Comparison of ENCODE assay signal across 27 cellular contexts in the genomic region with DNA sequence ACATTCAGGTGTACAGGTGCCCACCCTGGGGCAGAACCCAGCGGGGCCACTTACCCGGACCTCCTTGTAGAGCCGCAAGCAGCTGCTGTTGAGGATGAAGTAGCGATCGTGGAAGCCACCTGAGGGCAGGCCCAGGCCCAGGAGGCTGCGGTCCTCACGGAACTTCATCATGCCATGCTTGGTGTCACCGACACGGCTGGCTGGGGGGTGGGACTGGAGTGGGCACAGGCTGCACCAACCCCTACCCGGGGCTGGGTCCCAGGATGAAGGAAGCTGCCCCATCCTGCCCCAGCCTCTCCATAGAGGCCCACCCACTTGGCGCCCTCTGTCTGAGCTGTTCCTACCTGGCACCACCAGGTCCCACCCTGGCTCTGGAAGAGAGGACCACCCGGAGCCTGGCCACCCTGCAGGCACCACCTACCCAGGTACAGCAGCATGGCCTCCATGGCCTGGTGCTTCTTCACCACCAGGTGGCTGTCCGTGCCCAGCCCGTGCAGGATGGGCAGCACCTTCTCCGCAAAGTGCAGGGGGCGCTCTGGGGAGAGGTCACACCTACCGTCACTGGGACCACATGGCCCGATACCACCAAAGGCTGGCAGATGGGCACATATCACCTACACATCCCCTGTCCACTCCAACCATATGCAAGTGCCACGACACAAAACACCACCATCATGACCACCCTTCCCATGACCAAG. TPM values are rescaled to one million over a fixed set of nuclear protein-coding genes. Genes with fewer than 3 reads are reported as not detected.
A peak's percentile ranks its signal among the peaks of the same experiment; 100 is the strongest.
DNase-seq lines count a peak whose midpoint lies in the region; ATAC-seq, FAIRE-seq and TF ChIP-seq lines count a peak whose summit lies in the region.
"Had no signal": no experiment of that assay in that cellular context is flagged by ENCODE, and none has a peak within 500 bp of the region (broad histone marks: within the 10 kb centered on the region; RNA-seq: fewer than 3 reads in every experiment).

No MANE protein-coding gene starts in this region.

- H2AK5ac ChIP-seq in IMR-90 (ENCODE audit: low read depth, low read length) (no peak overlapping the region), neuronal stem cell (ENCODE audit: low read depth, low read length) (no peak overlapping the region)

- no peaks in the 10 kb centered on the region for H3K9me3 Mint-ChIP-seq in chondrocyte (ENCODE audit: low read depth)
- H3K9me3 Mint-ChIP-seq: activated CD4-positive, alpha-beta T cell treated with anti-CD3 and anti-CD28 coated beads, Interleukin-2, amount 10 ng/mL, durations not matched to agents 7 days and 5 days had no signal

- H2BK120ac ChIP-seq in IMR-90 (ENCODE audit: low read depth, low read length): no peak overlapping the region
- H2BK120ac ChIP-seq in neuronal stem cell (ENCODE audit: low read depth, low read length): no peak overlapping the region

- no peak overlapping the region for H3K9ac ChIP-seq in IMR-90 (ENCODE audit: low read depth, low read length)
- no peak overlapping the region for H3K9ac ChIP-seq in K562 (ENCODE audit: insufficient read depth in 1 of 2, low read depth in 2 of 2, low read length in 2 of 2)
- H3K9ac ChIP-seq in neuronal stem cell (ENCODE audit: low read depth, low read length, poor library complexity): no peak overlapping the region

- H3K27me3 ChIP-seq in IMR-90 (ENCODE audit: control insufficient read depth, insufficient read depth, low read length) (no peaks in the 10 kb centered on the region), K562 (ENCODE audit: control insufficient read depth in 2 of 2, insufficient read depth in 2 of 2, low read length in 2 of 2) (no peaks in the 10 kb centered on the region), neuronal stem cell (ENCODE audit: control insufficient read depth in 3 of 3, insufficient read depth in 3 of 3, low read depth in 1 of 3, low read length in 3 of 3) (no peaks in the 10 kb centered on the region)
- H3K27me3 ChIP-seq: cardiac muscle cell, tibial nerve had no signal

- H2AFZ ChIP-seq in IMR-90 (replicated peaks; ENCODE audit: low read length, poor library complexity): peak overlapping the region; percentile 51
- H2AFZ ChIP-seq in K562 (ENCODE audit: low read depth, low read length): no peak overlapping the region
- no peak overlapping the region for H2AFZ ChIP-seq in neuronal stem cell (ENCODE audit: low read length)

- intact Hi-C loops in IMR-90 (cut with micrococcal nuclease): no loop called here
- intact Hi-C loops in K562 (cut with micrococcal nuclease): no loop called here

- no peak overlapping the region for H4K5ac ChIP-seq in IMR-90 (ENCODE audit: low read depth, low read length)

- H3K36me3 Mint-ChIP-seq in chondrocyte (ENCODE audit: low read depth): peaks cover 37% of the 10 kb centered on the region

- H3K4me3 Mint-ChIP-seq in chondrocyte (ENCODE audit: unreplicated experiment): no peak overlapping the region
- H3K4me3 Mint-ChIP-seq: activated CD4-positive, alpha-beta T cell treated with anti-CD3 and anti-CD28 coated beads, Interleukin-2, amount 10 ng/mL, durations not matched to agents 7 days and 5 days; activated naive CD8-positive, alpha-beta T cell had no signal

- no peak overlapping the region for H3K4me2 ChIP-seq in IMR-90 (ENCODE audit: low read depth, low read length)
- no peak overlapping the region for H3K4me2 ChIP-seq in K562 (ENCODE audit: insufficient read depth, low read length)
- no peak overlapping the region for H3K4me2 ChIP-seq in neuronal stem cell (ENCODE audit: insufficient read depth, low read length, poor library complexity, severe bottlenecking)

- BruUV-seq in IMR-90 (replicated peaks; lab: Mats Ljungman, UMichigan): no TSS peak
- BruUV-seq in K562 (replicated peaks; lab: Mats Ljungman, UMichigan): no TSS peak

- POLR2A ChIA-PET in IMR-90 (lab: Charles Lee; ENCODE audit: unreplicated experiment) (no interaction called here), K562 (lab: Yijun Ruan, JAX) (interaction anchor here (0.7 kb wide), 1 partner anchor 140 kb away, joined by 4 read pairs; no protein-coding TSS in a partner anchor)

- H3K79me1 ChIP-seq in IMR-90 (ENCODE audit: low read depth in 1 of 2, low read length in 2 of 2) (peaks cover 0 to 8% of the 10 kb centered on the region in 2 experiments; a peak in 1 of 4 replicates), neuronal stem cell (ENCODE audit: low read depth, low read length) (no peaks in the 10 kb centered on the region)

- H3K4me3 ChIP-seq in IMR-90 (ENCODE audit: insufficient read depth, low read depth, low read length): no peak overlapping the region
- H3K4me3 ChIP-seq in K562: no peak overlapping the region
- peak overlapping the region in 1 of 2 donors; percentile 24 for H3K4me3 ChIP-seq in neuronal stem cell (ENCODE audit: low read length in 2 of 2)
- H3K4me3 ChIP-seq: cardiac muscle cell, tibial nerve had no signal

- H2AK9ac ChIP-seq in IMR-90 (replicated peaks; ENCODE audit: low read depth, low read length, poor library complexity): peak overlapping the region; percentile 72

- TF ChIP-seq RAD21 in IMR-90 (IDR thresholded peaks at IDR 0.05; ENCODE audit: low read length): no peak
- TF ChIP-seq RAD21 in K562 (CRISPR knock-in tag; conservative IDR thresholded peaks at IDR 0.05 in 1 of 2, IDR thresholded peaks at IDR 0.05 in 1 of 2): no peak

- H3K9me1 ChIP-seq in IMR-90 (ENCODE audit: insufficient read depth, low read length) (no peaks in the 10 kb centered on the region; the same call in 1 of the 2 replicates), K562 (ENCODE audit: control insufficient read depth, insufficient read depth, low read length) (peaks cover 12% of the 10 kb centered on the region)

- H3K18ac ChIP-seq in IMR-90 (ENCODE audit: low read depth, low read length): no peak overlapping the region
- H3K18ac ChIP-seq in neuronal stem cell (ENCODE audit: low read length): no peak overlapping the region

- no peaks in the 10 kb centered on the region for H3K4me1 Mint-ChIP-seq in chondrocyte (ENCODE audit: low read depth)

- H3K4me1 ChIP-seq in IMR-90 (ENCODE audit: control insufficient read depth, insufficient read depth, low read length) (no peaks in the 10 kb centered on the region), K562 (replicated peaks in 1 of 2; ENCODE audit: control insufficient read depth in 2 of 2, insufficient read depth in 2 of 2, low read length in 2 of 2) (peaks cover 8 to 19% of the 10 kb centered on the region in 2 experiments; a peak in 4 of 5 replicates), neuronal stem cell (ENCODE audit: control insufficient read depth in 2 of 2, insufficient read depth in 1 of 2, low read depth in 1 of 2, low read length in 2 of 2) (peaks cover 0 to 8% of the 10 kb centered on the region in 2 donors)

- H3K36me3 ChIP-seq in IMR-90 (ENCODE audit: control insufficient read depth, insufficient read depth, low read length): peaks cover 93% of the 10 kb centered on the region
- H3K36me3 ChIP-seq in K562 (ENCODE audit: control insufficient read depth, insufficient read depth, low read length): peaks cover 94% of the 10 kb centered on the region; the same call in 2 of the 3 replicates
- peaks cover 21 to 63% of the 10 kb centered on the region in 2 donors for H3K36me3 ChIP-seq in neuronal stem cell (replicated peaks in 1 of 2; ENCODE audit: control insufficient read depth in 2 of 2, insufficient read depth in 2 of 2, low read length in 2 of 2)

- H4K20me1 ChIP-seq in IMR-90 (ENCODE audit: insufficient read depth, low read length): peaks cover 5% of the 10 kb centered on the region
- H4K20me1 ChIP-seq in K562 (replicated peaks; ENCODE audit: control insufficient read depth, insufficient read depth, low read length): peaks cover 9% of the 10 kb centered on the region

- no peaks in the 10 kb centered on the region; the same call in 2 of the 3 replicates for H3K79me2 ChIP-seq in K562 (ENCODE audit: control insufficient read depth, insufficient read depth, low read length)

- no peaks in the 10 kb centered on the region for H3K27me3 Mint-ChIP-seq in chondrocyte (ENCODE audit: low read depth)
- H3K27me3 Mint-ChIP-seq: activated CD4-positive, alpha-beta T cell treated with anti-CD3 and anti-CD28 coated beads, Interleukin-2, amount 10 ng/mL, durations not matched to agents 7 days and 5 days; activated naive CD8-positive, alpha-beta T cell had no signal

- in situ Hi-C loops in IMR-90 (cut with MboI; ENCODE audit: low sequenced_read_pairs): no loop called here
- in situ Hi-C loops in K562 (cut with MboI): no loop called here

- whole genome bisulfite sequencing in IMR-90 (ENCODE audit: extremely low coverage in 2 of 2, insufficient read length in 1 of 2), 2 experiments: 96% methylated on average over 4 of the region's 19 CpGs; no CpG with 5 or more reads in 1 of the 2 experiments
- 98% methylated on average over 19 of the region's 19 CpGs for WGBS in K562 (ENCODE audit: insufficient coverage, low coverage, missing lambda C conversion rate)
- no CpG with 5 or more reads among the region's 19 CpGs for WGBS in neuronal stem cell (ENCODE audit: extremely low coverage in 2 of 2, insufficient read length in 2 of 2, insufficient replicate concordance in 1 of 2), 2 donors

- TF ChIP-seq POLR2A in IMR-90 (IDR thresholded peaks at IDR 0.05; ENCODE audit: low read depth, low read length) (no peak), K562 (conservative IDR thresholded peaks at IDR 0.05) (no peak)

- no peak overlapping the region for H2BK20ac ChIP-seq in IMR-90 (ENCODE audit: low read depth, low read length)

- H4K91ac ChIP-seq in IMR-90 (ENCODE audit: insufficient read depth, low read depth, low read length): no peak overlapping the region
- H4K91ac ChIP-seq in neuronal stem cell (ENCODE audit: low read depth, low read length, poor library complexity): no peak overlapping the region

- dilution Hi-C loops in IMR-90 (cut with HindIII; ENCODE audit: low sequenced_read_pairs, unreplicated experiment): no loop called here

- ATAC-seq in IMR-90 (ENCODE audit: low read depth): no peak
- no peak for ATAC-seq in K562
- no peak for ATAC-seq in GM19467 (IDR thresholded peaks at IDR 0.05; ENCODE audit: unreplicated experiment)
- ATAC-seq: esophagus mucosa, sciatic nerve had no signal

- H2BK15ac ChIP-seq in IMR-90 (ENCODE audit: low read depth, low read length): no peak overlapping the region
- no peak overlapping the region for H2BK15ac ChIP-seq in neuronal stem cell (ENCODE audit: low read length)

- no peaks in the 10 kb centered on the region for H3K9me3 ChIP-seq in IMR-90 (ENCODE audit: control insufficient read depth, insufficient read depth, low read length)
- H3K9me3 ChIP-seq in K562 (replicated peaks; ENCODE audit: control insufficient read depth, insufficient read depth, low read depth, low read length): no peaks in the 10 kb centered on the region
- no peaks in the 10 kb centered on the region for H3K9me3 ChIP-seq in neuronal stem cell (replicated peaks in 1 of 2; ENCODE audit: control insufficient read depth in 2 of 2, insufficient read depth in 1 of 2, low read depth in 1 of 2, low read length in 2 of 2)
- H3K9me3 ChIP-seq: tibial nerve had no signal

- H2BK5ac ChIP-seq in IMR-90 (ENCODE audit: low read depth, low read length, poor library complexity, severe bottlenecking) (no peak overlapping the region), neuronal stem cell (ENCODE audit: low read length) (no peak overlapping the region)

- H2BK12ac ChIP-seq in neuronal stem cell (ENCODE audit: low read length): no peak overlapping the region

- DNase-seq in IMR-90 (no peak), K562 (ENCODE audit: extremely low read depth in 1 of 4, low spot score in 3 of 4) (no peak), neuronal stem cell (ENCODE audit: low spot score) (no peak), NCI-H1417 treated with DMSO at 0.1 percent for 48 hours (lab: John Stamatoyannopoulos, UW) (no peak), chondrocyte (ENCODE audit: low spot score) (no peak)
- DNase-seq: activated CD4-positive, alpha-beta T cell treated with anti-CD3 and anti-CD28 coated beads, Interleukin-2, amount 10 ng/mL, durations not matched to agents 7 days and 5 days; activated effector memory CD4-positive, alpha-beta T cell treated with Interleukin-2 at 50 U/mL for 16 hours; aorta; cortex of kidney; effector memory CD4-positive, alpha-beta T cell; HCEC 1CT; islet precursor cell; mesendoderm; NCI-H2107; NCI-H345; NCI-H69; posterior cingulate gyrus; stimulated activated CD4-positive, alpha-beta T cell treated with anti-CD3 and anti-CD28 coated beads, Interleukin-2, amount 100 ng/mL, for 48 hours had no signal

- no peak for TF ChIP-seq EP300 in K562 (IDR thresholded peaks at IDR 0.05; ENCODE audit: low read length)

- H4K8ac ChIP-seq in IMR-90 (ENCODE audit: low read depth in 2 of 2, low read length in 2 of 2): no peak overlapping the region
- H4K8ac ChIP-seq in neuronal stem cell (ENCODE audit: low read depth, low read length): peak overlapping the region; percentile 74

- H3K23ac ChIP-seq in IMR-90 (ENCODE audit: low read depth, low read length) (no peak overlapping the region), neuronal stem cell (ENCODE audit: low read depth, low read length, poor library complexity) (no peak overlapping the region)

- 0 out of 2 replicates have a peak, but pooled peaks have one; percentile 3 for TF ChIP-seq CTCF in GM12874 (IDR thresholded peaks at IDR 0.05; ENCODE audit: insufficient read depth, low read depth, low read length)
- 0 out of 2 replicates have a peak, but pooled peaks have one; percentile 13 for TF ChIP-seq CTCF in IMR-90 (conservative IDR thresholded peaks at IDR 0.05; ENCODE audit: low read depth, low read length)
- peak in 1 of 3 experiments; percentile 48; a peak in 2 of 6 replicates for TF ChIP-seq CTCF in K562 (IDR thresholded peaks at IDR 0.05 in 2 of 3, conservative IDR thresholded peaks at IDR 0.05 in 1 of 3; ENCODE audit: insufficient read depth in 2 of 3, low read depth in 1 of 3, low read length in 3 of 3)
- no peak for TF ChIP-seq CTCF in chondrocyte (IDR thresholded peaks at IDR 0.05)

- no peak overlapping the region for H3K56ac ChIP-seq in IMR-90 (ENCODE audit: extremely low read depth, insufficient read depth, low read length)

- no peak for FAIRE-seq in K562 (lab: Jason Lieb, UNC)
- FAIRE-seq: GM18507 had no signal

- H3K27ac Mint-ChIP-seq in chondrocyte (ENCODE audit: unreplicated experiment): no peak overlapping the region

- H3K14ac ChIP-seq in IMR-90 (replicated peaks; ENCODE audit: low read depth, low read length): no peak overlapping the region
- peak overlapping the region; percentile 12 for H3K14ac ChIP-seq in neuronal stem cell (ENCODE audit: low read length)

- H3K4ac ChIP-seq in IMR-90 (ENCODE audit: low read depth, low read length) (no peak overlapping the region), neuronal stem cell (ENCODE audit: low read length) (no peak overlapping the region)

- H3K27ac ChIP-seq in IMR-90 (ENCODE audit: insufficient read depth, low read length) (no peak overlapping the region), K562 (ENCODE audit: extremely low read depth, low read depth, low read length) (no peak overlapping the region), neuronal stem cell (replicated peaks; ENCODE audit: low read length) (no peak overlapping the region)
- H3K27ac ChIP-seq: C4-2B, cardiac muscle cell, tibial nerve had no signal

- CTCF ChIA-PET in IMR-90 (lab: Yijun Ruan, JAX) (no interaction called here), K562 (lab: Yijun Ruan, JAX; ENCODE audit: low intra/inter-chr PET ratio) (no interaction called here)

RNA-seq across cellular contexts. Expression of a gene that starts 19.2 kb away (rescaled TPM):
- total RNA-seq in IMR-90 (2012; rRNA removed) (not detected in 2 replicates), K562 (2014; rRNA removed) (0.45 and 1.6 TPM in 2 replicates), K562 (2014; rRNA removed; fragmentation: Illumina TruSeq; extraction: Trizol) (0.47 and 1.4 TPM in 2 replicates), K562 (2015; rRNA removed; fragmentation: Illumina TruSeq; extraction: Trizol) (0.07 and 0.11 TPM in 2 replicates), K562 (2021) (1.1 and 3.4 TPM in 2 replicates), chondrocyte (0.21 TPM in 1 of 3 replicates, not detected in the others)
- polyA plus RNA-seq in IMR-90 (2012; rRNA removed) (0.02 and 0.06 TPM in 2 replicates), K562 (2011; rRNA removed) (4.3 and 15.2 TPM in 2 replicates), K562 (2014; fragmentation: Illumina TruSeq; extraction: Trizol) (1.3 and 2.2 TPM in 2 replicates), K562 (2014; fragmentation: Nextera tagmentation; extraction: Ambion mirVana) (under 1 TPM in 1 of 2 experiments, not detected in 1; 0.21 TPM), K562 (2014; rRNA removed) (1.0 and 1.6 TPM in 2 replicates)
- polyA plus RNA-seq in IMR-90 (2012; cell fraction: cytosol; rRNA removed): 0.01 and 0.22 TPM in 2 replicates
- 0.17 and 0.21 TPM in 2 replicates for polyA plus RNA-seq in IMR-90 (2012; cell fraction: nucleus; rRNA removed; ENCODE audit: low replicate concordance)
- total RNA-seq in K562 (2011; cell fraction: chromatin; rRNA removed; ENCODE audit: low replicate concordance): 33.8 and 109 TPM in 2 replicates
- 31.6 and 45.0 TPM in 2 replicates for total RNA-seq in K562 (2011; cell fraction: nucleolus; rRNA removed)
- 31.0 and 37.9 TPM in 2 replicates for total RNA-seq in K562 (2011; cell fraction: nucleoplasm; rRNA removed)
- 3.3 and 12.5 TPM in 2 replicates for polyA plus RNA-seq in K562 (2011; cell fraction: cytosol; rRNA removed)
- 25.6 and 137 TPM in 2 replicates for polyA plus RNA-seq in K562 (2011; cell fraction: nucleus; rRNA removed)
- polyA plus RNA-seq in K562 (2012): 1.4 and 2.1 TPM in 2 replicates
- polyA minus RNA-seq in K562 (2011; rRNA and poly(A)+ RNA removed): 3.2 and 18.9 TPM in 2 replicates
- polyA minus RNA-seq in K562 (2011; cell fraction: cytosol; rRNA and poly(A)+ RNA removed): 1.7 and 6.5 TPM in 2 replicates
- polyA minus RNA-seq in K562 (2011; cell fraction: nucleus; rRNA and poly(A)+ RNA removed): 15.6 and 36.5 TPM in 2 replicates
- polyA plus RNA-seq in neuronal stem cell (2013, experiment 1 of 2): 1.7 TPM
- polyA plus RNA-seq in neuronal stem cell (2013, experiment 2 of 2): 1.7 TPM
- polyA plus RNA-seq: cardiac muscle cell had no signal

RNA-seq across cellular contexts. Expression of a gene that starts 58.8 kb away (rescaled TPM):
- 37.6 and 38.0 TPM in 2 replicates for total RNA-seq in IMR-90 (2012; rRNA removed)
- polyA plus RNA-seq in IMR-90 (2012; rRNA removed): 59.4 and 63.1 TPM in 2 replicates
- polyA plus RNA-seq in IMR-90 (2012; cell fraction: cytosol; rRNA removed): 42.2 and 63.5 TPM in 2 replicates
- 119 and 357 TPM in 2 replicates for polyA plus RNA-seq in IMR-90 (2012; cell fraction: nucleus; rRNA removed; ENCODE audit: low replicate concordance)
- total RNA-seq in K562 (2011; cell fraction: chromatin; rRNA removed; ENCODE audit: low replicate concordance): 154 and 336 TPM in 2 replicates
- total RNA-seq in K562 (2011; cell fraction: nucleolus; rRNA removed): 191 and 196 TPM in 2 replicates
- total RNA-seq in K562 (2011; cell fraction: nucleoplasm; rRNA removed): 146 and 161 TPM in 2 replicates
- total RNA-seq in K562 (2014; rRNA removed): 42.0 and 46.1 TPM in 2 replicates
- 7.4 and 10.6 TPM in 2 replicates for total RNA-seq in K562 (2014; rRNA removed; fragmentation: Illumina TruSeq; extraction: Trizol)
- total RNA-seq in K562 (2015; rRNA removed; fragmentation: Illumina TruSeq; extraction: Trizol): 24.6 and 26.1 TPM in 2 replicates
- 60.7 and 67.0 TPM in 2 replicates for total RNA-seq in K562 (2021)
- polyA plus RNA-seq in K562 (2011; rRNA removed): 22.1 and 37.3 TPM in 2 replicates
- polyA plus RNA-seq in K562 (2011; cell fraction: cytosol; rRNA removed): 24.6 and 28.2 TPM in 2 replicates
- 196 and 222 TPM in 2 replicates for polyA plus RNA-seq in K562 (2011; cell fraction: nucleus; rRNA removed)
- polyA plus RNA-seq in K562 (2012): 43.7 and 72.2 TPM in 2 replicates
- 24.6 and 31.8 TPM in 2 replicates for polyA plus RNA-seq in K562 (2014; fragmentation: Illumina TruSeq; extraction: Trizol)
- under 1 TPM; 0.23 to 0.38 TPM for polyA plus RNA-seq in K562 (2014; fragmentation: Nextera tagmentation; extraction: Ambion mirVana)
- 34.1 and 38.4 TPM in 2 replicates for polyA plus RNA-seq in K562 (2014; rRNA removed)
- polyA minus RNA-seq in K562 (2011; rRNA and poly(A)+ RNA removed): 21.7 and 23.5 TPM in 2 replicates
- polyA minus RNA-seq in K562 (2011; cell fraction: cytosol; rRNA and poly(A)+ RNA removed): 35.0 and 48.2 TPM in 2 replicates
- polyA minus RNA-seq in K562 (2011; cell fraction: nucleus; rRNA and poly(A)+ RNA removed): 50.9 and 51.5 TPM in 2 replicates
- polyA plus RNA-seq in neuronal stem cell (2013, experiment 1 of 2): 15.2 TPM
- 15.9 TPM for polyA plus RNA-seq in neuronal stem cell (2013, experiment 2 of 2)
- total RNA-seq in chondrocyte: 45.3 to 67.4 TPM (median 48.1 TPM) in 3 replicates
